8 cellular contexts compared by ENCODE assay signal in the genomic region with DNA sequence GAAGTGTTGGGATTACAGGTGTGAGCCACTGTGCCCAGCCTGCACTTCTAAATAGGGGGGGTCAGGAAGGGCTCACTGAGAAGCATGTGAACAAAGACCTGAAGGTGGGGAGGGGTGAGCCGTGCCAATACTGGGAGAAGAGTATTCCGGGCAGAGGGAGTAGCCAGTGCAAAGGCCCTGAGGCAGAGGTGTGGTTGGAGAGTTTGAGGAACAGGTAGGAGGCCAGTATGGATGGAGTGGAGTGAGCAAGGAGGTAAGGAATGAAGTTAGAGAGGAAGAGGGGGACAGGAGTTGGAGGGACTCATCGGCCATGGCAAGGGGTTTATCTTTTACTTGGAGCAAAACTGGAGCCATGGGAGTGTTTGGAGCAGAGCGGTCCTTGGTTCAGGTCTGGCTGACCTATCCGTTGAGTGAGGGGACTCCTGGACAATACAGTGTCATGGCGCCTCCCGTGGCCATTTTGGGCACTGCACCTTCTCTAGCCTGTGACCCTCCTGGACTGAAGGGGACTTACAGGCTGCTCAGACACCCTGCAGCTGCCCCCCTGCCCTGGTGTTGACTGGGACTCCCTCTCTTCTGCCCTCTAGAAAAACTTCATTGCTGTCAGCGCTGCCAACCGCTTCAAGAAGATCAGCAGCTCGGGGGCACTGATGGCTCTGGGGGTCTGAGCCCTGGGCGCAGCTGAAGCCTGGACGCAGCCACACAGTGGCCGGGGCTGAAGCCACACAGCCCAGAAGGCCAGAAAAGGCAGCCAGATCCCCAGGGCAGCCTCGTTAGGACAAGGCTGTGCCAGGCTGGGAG. TPM values are rescaled to one million over a fixed set of nuclear protein-coding genes. Genes with fewer than 3 reads are reported as not detected.
DNase-seq lines count a peak whose midpoint lies in the region; ATAC-seq and TF ChIP-seq lines count a peak whose summit lies in the region.

No MANE protein-coding gene starts in this region.

- H3K27me3 ChIP-seq in CD4-positive, alpha-beta T cell (ENCODE audit: control insufficient read depth, insufficient read depth, low read length), result no peaks in the 10 kb centered on the region
- H3K27me3 ChIP-seq in HCT116 (ENCODE audit: insufficient read depth, low read length), result no peaks in the 10 kb centered on the region

- intact Hi-C loops in CD4-positive, alpha-beta T cell (cut with DNase I, micrococcal nuclease), result no loop called here
- intact Hi-C loops in HCT116 (cut with micrococcal nuclease), result no loop called here

- TF ChIP-seq CTCF in CD4-positive, alpha-beta T cell (IDR thresholded peaks at IDR 0.05), result peak; percentile 72
- TF ChIP-seq CTCF in HCT116 (IDR thresholded peaks at IDR 0.05 in 2 of 3, conservative IDR thresholded peaks at IDR 0.05 in 1 of 3; ENCODE audit: borderline replicate concordance in 1 of 3, insufficient read depth in 1 of 3, low read depth in 2 of 3, low read length in 2 of 3) (peak; percentile 25 to 97 (median 92); a peak in 4 of 6 replicates), astrocyte of the spinal cord (IDR thresholded peaks at IDR 0.05; ENCODE audit: low read depth, low read length) (peak; percentile 90)

- no peak for TF ChIP-seq POLR2A in HCT116 (IDR thresholded peaks at IDR 0.05; ENCODE audit: borderline replicate concordance, extremely low read depth, insufficient read depth, insufficient read length)

- no peaks in the 10 kb centered on the region for H3K9me2 ChIP-seq in HCT116 (ENCODE audit: insufficient read depth)

- no peaks in the 10 kb centered on the region for H3K36me3 Mint-ChIP-seq in CD4-positive, alpha-beta T cell (ENCODE audit: low read depth)

- no peaks in the 10 kb centered on the region for H3K4me1 Mint-ChIP-seq in CD4-positive, alpha-beta T cell (ENCODE audit: low read depth)

- peak; percentile 54 for TF ChIP-seq RAD21 in HCT116 (IDR thresholded peaks at IDR 0.05; ENCODE audit: low read depth)

- POLR2A ChIA-PET in CD4-positive, alpha-beta T cell (lab: Charles Lee), result no interaction called here
- POLR2A ChIA-PET in HCT116 (lab: Charles Lee), result no interaction called here

- H3K4me3 ChIP-seq in HCT116 (replicated peaks in 1 of 2; ENCODE audit: low read depth in 1 of 2, low read length in 2 of 2) (no peak overlapping the region), astrocyte of the spinal cord (ENCODE audit: low read depth, low read length) (no peak overlapping the region)

- no peaks in the 10 kb centered on the region for H3K9me3 ChIP-seq in CD4-positive, alpha-beta T cell (ENCODE audit: control insufficient read depth, low read length)
- H3K9me3 ChIP-seq in HCT116 (ENCODE audit: control insufficient read depth in 1 of 2, insufficient read depth in 1 of 2, low read depth in 1 of 2, low read length in 2 of 2), result no peaks in the 10 kb centered on the region

- no peak overlapping the region for H3K27ac ChIP-seq in CD4-positive, alpha-beta T cell (ENCODE audit: low read depth, low read length)
- H3K27ac ChIP-seq in HCT116 (ENCODE audit: low read depth, low read length), result no peak overlapping the region

- no peak overlapping the region for H3K27ac Mint-ChIP-seq in CD4-positive, alpha-beta T cell

- peaks cover 15 to 36% of the 10 kb centered on the region in 2 experiments for H3K4me1 ChIP-seq in HCT116 (ENCODE audit: control insufficient read depth in 1 of 2, insufficient read depth in 2 of 2, low read length in 2 of 2)

- RAD21 ChIA-PET in HCT116 (lab: Charles Lee; ENCODE audit: low non-redundant PET in 1 of 2, low total read pairs in 2 of 2, uncharacterized antibody in 2 of 2, unreplicated experiment in 2 of 2), result interaction anchor here (0.6 to 0.7 kb wide), 2 partner anchors 10 to 276 kb away, joined by 3 to 7 read pairs; no protein-coding TSS in a partner anchor

- in situ Hi-C loops in astrocyte of the spinal cord (cut with HindIII; ENCODE audit: low sequenced_read_pairs), result no loop called here

- DNase-seq in CD4-positive, alpha-beta T cell, result peak; percentile 30 to 63 (median 42)
- DNase-seq in HCT116 (ENCODE audit: low read depth, low spot score), result peak; percentile 36
- peak; percentile 15 to 54 (median 41) for DNase-seq in T-helper 2 cell
- no peak for DNase-seq in astrocyte of the spinal cord (ENCODE audit: low read depth, low spot score)
- DNase-seq in kidney tubule cell (ENCODE audit: low spot score), result peak; percentile 52
- DNase-seq in stimulated activated CD8-positive, alpha-beta memory T cell treated with anti-CD3 and anti-CD28 coated beads, Interleukin-12 subunit alpha, Interleukin-12 subunit beta, amount 100 ng/mL, for 24 hours (ENCODE audit: extremely low read depth), result peak; percentile 24
- DNase-seq in globus pallidus (ENCODE audit: low spot score), result no peak

- H3K9me3 Mint-ChIP-seq in CD4-positive, alpha-beta T cell, result no peaks in the 10 kb centered on the region

- no peak overlapping the region for H3K4me3 Mint-ChIP-seq in CD4-positive, alpha-beta T cell

- H3K27me3 Mint-ChIP-seq in CD4-positive, alpha-beta T cell, result no peaks in the 10 kb centered on the region

- BruUV-seq in HCT116 (replicated peaks; lab: Mats Ljungman, UMichigan), result no TSS peak

- peak; percentile 51 for ATAC-seq in CD4-positive, alpha-beta T cell (ENCODE audit: poor library complexity)
- ATAC-seq in HCT116 (peak; percentile 69), HG02938 (IDR thresholded peaks at IDR 0.05; ENCODE audit: unreplicated experiment) (no peak)

- no peak overlapping the region for H3K9ac ChIP-seq in HCT116 (ENCODE audit: low read length)

- CTCF ChIA-PET in CD4-positive, alpha-beta T cell (lab: Charles Lee), result no interaction called here
- CTCF ChIA-PET in HCT116 (lab: Charles Lee), result interaction anchor here (0.9 to 1.8 kb wide), 3 partner anchors 10 to 258 kb away, joined by 3 to 5 read pairs (median 3); no protein-coding TSS in a partner anchor

- H3K36me3 ChIP-seq in HCT116 (ENCODE audit: control insufficient read depth in 1 of 2, insufficient read depth in 2 of 2, low read length in 2 of 2), result no peaks in the 10 kb centered on the region

- H3K79me2 ChIP-seq in HCT116 (ENCODE audit: insufficient read depth, low read length), result no peaks in the 10 kb centered on the region

- no peak overlapping the region for H2AFZ ChIP-seq in HCT116 (ENCODE audit: low read depth, low read length, poor library complexity, severe bottlenecking)

- no peaks in the 10 kb centered on the region for H4K20me1 ChIP-seq in HCT116 (ENCODE audit: insufficient read depth)

- no peak overlapping the region for H3K4me2 ChIP-seq in HCT116 (ENCODE audit: low read length)

TF ChIP-seq in HCT116, 20 proteins besides CTCF, POLR2A, EP300 and RAD21:
- TF ChIP-seq ELF1 (IDR thresholded peaks at IDR 0.05; ENCODE audit: borderline replicate concordance, low read depth) (no peak), JUND (IDR thresholded peaks at IDR 0.05) (no peak), EZH2phosphoT487 (IDR thresholded peaks at IDR 0.05; ENCODE audit: borderline replicate concordance) (no peak), EGR1 (IDR thresholded peaks at IDR 0.05; ENCODE audit: low read depth) (no peak), SIN3A (IDR thresholded peaks at IDR 0.05; ENCODE audit: low read depth) (no peak), CBX3 (IDR thresholded peaks at IDR 0.05; ENCODE audit: low read depth) (no peak), TCF7L2 (IDR thresholded peaks at IDR 0.05; ENCODE audit: borderline replicate concordance, extremely low read depth, insufficient read depth, insufficient read length) (no peak), SP1 (IDR thresholded peaks at IDR 0.05; ENCODE audit: low read depth) (no peak), POLR2AphosphoS5 (IDR thresholded peaks at IDR 0.05; ENCODE audit: low read depth, low read length) (no peak), FOSL1 (IDR thresholded peaks at IDR 0.05; ENCODE audit: low read depth) (no peak), CEBPB (IDR thresholded peaks at IDR 0.05; ENCODE audit: low read depth) (no peak), YY1 (IDR thresholded peaks at IDR 0.05; ENCODE audit: extremely low read depth, insufficient replicate concordance, low read depth, low read length) (no peak)
- TF ChIP-seq, protein P1, sequence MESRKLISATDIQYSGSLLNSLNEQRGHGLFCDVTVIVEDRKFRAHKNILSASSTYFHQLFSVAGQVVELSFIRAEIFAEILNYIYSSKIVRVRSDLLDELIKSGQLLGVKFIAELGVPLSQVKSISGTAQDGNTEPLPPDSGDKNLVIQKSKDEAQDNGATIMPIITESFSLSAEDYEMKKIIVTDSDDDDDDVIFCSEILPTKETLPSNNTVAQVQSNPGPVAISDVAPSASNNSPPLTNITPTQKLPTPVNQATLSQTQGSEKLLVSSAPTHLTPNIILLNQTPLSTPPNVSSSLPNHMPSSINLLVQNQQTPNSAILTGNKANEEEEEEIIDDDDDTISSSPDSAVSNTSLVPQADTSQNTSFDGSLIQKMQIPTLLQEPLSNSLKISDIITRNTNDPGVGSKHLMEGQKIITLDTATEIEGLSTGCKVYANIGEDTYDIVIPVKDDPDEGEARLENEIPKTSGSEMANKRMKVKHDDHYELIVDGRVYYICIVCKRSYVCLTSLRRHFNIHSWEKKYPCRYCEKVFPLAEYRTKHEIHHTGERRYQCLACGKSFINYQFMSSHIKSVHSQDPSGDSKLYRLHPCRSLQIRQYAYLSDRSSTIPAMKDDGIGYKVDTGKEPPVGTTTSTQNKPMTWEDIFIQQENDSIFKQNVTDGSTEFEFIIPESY (IDR thresholded peaks at IDR 0.05; ENCODE audit: extremely low read depth, insufficient replicate concordance, low read length), result no peak
- TF ChIP-seq, protein P2, sequence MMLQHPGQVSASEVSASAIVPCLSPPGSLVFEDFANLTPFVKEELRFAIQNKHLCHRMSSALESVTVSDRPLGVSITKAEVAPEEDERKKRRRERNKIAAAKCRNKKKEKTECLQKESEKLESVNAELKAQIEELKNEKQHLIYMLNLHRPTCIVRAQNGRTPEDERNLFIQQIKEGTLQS (IDR thresholded peaks at IDR 0.05), result no peak

RNA-seq across cellular contexts. Expression of a gene that starts 12.1 kb away (rescaled TPM):
- not detected for total RNA-seq in CD4-positive, alpha-beta T cell
- not detected for total RNA-seq in HCT116 (2021; ENCODE audit: unreplicated experiment)
- polyA plus RNA-seq in HCT116 (2012), result not detected in 2 replicates

RNA-seq across cellular contexts. Expression of a gene that starts 14.2 kb away (rescaled TPM):
- not detected for total RNA-seq in CD4-positive, alpha-beta T cell
- 0.34 TPM for total RNA-seq in HCT116 (2021; ENCODE audit: unreplicated experiment)
- polyA plus RNA-seq in HCT116 (2012), result 0.12 and 0.13 TPM in 2 replicates

RNA-seq across cellular contexts. Expression of a gene that starts 37.0 kb away (rescaled TPM):
- total RNA-seq in CD4-positive, alpha-beta T cell, result not detected
- not detected for total RNA-seq in HCT116 (2021; ENCODE audit: unreplicated experiment)
- polyA plus RNA-seq in HCT116 (2012), result not detected in 2 replicates

RNA-seq across cellular contexts. Expression of a gene that starts 37.1 kb away (rescaled TPM):
- not detected for total RNA-seq in CD4-positive, alpha-beta T cell
- total RNA-seq in HCT116 (2021; ENCODE audit: unreplicated experiment), result not detected
- polyA plus RNA-seq in HCT116 (2012), result 0.03 and 0.12 TPM in 2 replicates

Comparison
In these comparisons a context has a peak if more than half of its experiments do, and no peak if none do; other contexts are left out.
1. DNase-seq: peak in CD4-positive, alpha-beta T cell (10 of 10), HCT116 (single experiment), T-helper 2 cell (5 of 5), kidney tubule cell (single experiment) and stimulated activated CD8-positive, alpha-beta memory T cell treated with anti-CD3 and anti-CD28 coated beads, Interleukin-12 subunit alpha, Interleukin-12 subunit beta, amount 100 ng/mL, for 24 hours (single experiment); none in astrocyte of the spinal cord (single experiment) and globus pallidus (single experiment).
2. Peak in every context shown above with its lines, with median percentiles within 50 percentile points of each other: CTCF ChIP-seq.